In genomic region chr22:49918911-49919881, GRCh38 we compare ENCODE assay signal across 8 cellular contexts. TPM values are rescaled to one million over a fixed set of nuclear protein-coding genes. Genes with fewer than 3 reads are reported as not detected.
DNase-seq lines count a peak whose midpoint lies in the region; ATAC-seq, FAIRE-seq and TF ChIP-seq lines count a peak whose summit lies in the region.

No MANE protein-coding gene starts in this region.

- no peak for TF ChIP-seq EP300 in GM12878 (IDR thresholded peaks at IDR 0.05; ENCODE audit: borderline replicate concordance in 1 of 2, control insufficient read depth in 1 of 2, low read depth in 2 of 2, low read length in 2 of 2)

- intact Hi-C loops in heart right ventricle (cut with DNase I), result loop anchor here in 8 of 10 donors (1.0 to 10.0 kb wide), 9 partner anchors 41 to 154 kb away; partner anchors contain the start of genes PIM3 (in 1 of the 8) and ZBED4 (in 1 of the 8)
- intact Hi-C loops in left cardiac atrium (cut with DNase I), result loop anchor here in 1 of 2 donors (5.0 to 10.0 kb wide), 2 partner anchors 62 to 134 kb away; no protein-coding TSS in a partner anchor
- intact Hi-C loops in GM12878 (cut with micrococcal nuclease; ENCODE audit: unreplicated experiment), result loop anchor here (2.0 kb wide), 2 partner anchors 38 to 92 kb away; partner anchors contain the start of gene BRD1
- intact Hi-C loops in aorta (cut with DNase I), result loop anchor here (1.0 to 5.0 kb wide), 3 partner anchors 16 to 66 kb away; partner anchors contain the start of gene ZBED4 (in 1 of the 2)

- BruUV-seq in GM12878 (replicated peaks; lab: Mats Ljungman, UMichigan), result no TSS peak

- H3K27ac ChIP-seq in heart right ventricle, result peak overlapping the region in 9 of 10 donors; percentile 68 to 98 (median 92)
- peak overlapping the region; percentile 58 for H3K27ac ChIP-seq in GM12878 (ENCODE audit: control insufficient read depth, insufficient read depth)
- no peak overlapping the region for H3K27ac ChIP-seq in mesendoderm (ENCODE audit: low read depth, low read length)
- no peak overlapping the region for H3K27ac ChIP-seq in aorta (ENCODE audit: low read depth in 1 of 2, low read length in 2 of 2)

- POLR2A ChIA-PET in GM12878 (lab: Charles Lee), result no interaction called here
- POLR2A ChIA-PET in GM10248 (lab: Yijun Ruan, JAX), result no interaction called here

- H3K4ac ChIP-seq in mesendoderm (ENCODE audit: low read depth, low read length), result no peak overlapping the region

- SMC1A ChIA-PET in GM12878 (lab: Charles Lee; ENCODE audit: uncharacterized antibody, unreplicated experiment), result no interaction called here

- H4K20me1 ChIP-seq in GM12878 (ENCODE audit: control insufficient read depth, insufficient read depth), result no peaks in the 10 kb centered on the region

- in situ Hi-C loops in GM12878 (cut with MboI), result no loop called here

- FAIRE-seq in GM12878 (lab: Jason Lieb, UNC), result no peak

- no peak overlapping the region for H2AK5ac ChIP-seq in mesendoderm (ENCODE audit: low read length)

- peak overlapping the region; percentile 83 to 97 (median 88) for H3K4me3 ChIP-seq in heart right ventricle
- peak overlapping the region; percentile 69 for H3K4me3 ChIP-seq in GM12878
- peak overlapping the region; percentile 75 for H3K4me3 ChIP-seq in mesendoderm (ENCODE audit: low read length)
- peak overlapping the region; percentile 43 to 44 for H3K4me3 ChIP-seq in aorta (ENCODE audit: low read length in 2 of 2)

- no peak overlapping the region for H3K23ac ChIP-seq in mesendoderm (ENCODE audit: low read length)

- TF ChIP-seq POLR2A in GM12878 (IDR thresholded peaks at IDR 0.05; ENCODE audit: low read depth, low read length), result no peak

- H3K79me2 ChIP-seq in GM12878 (ENCODE audit: control insufficient read depth, insufficient read depth, low read length) (peaks cover 26% of the 10 kb centered on the region), mesendoderm (ENCODE audit: control insufficient read depth, insufficient read depth, low read length) (no peaks in the 10 kb centered on the region)

- H4K8ac ChIP-seq in mesendoderm (ENCODE audit: low read depth, low read length), result no peak overlapping the region

- H2BK15ac ChIP-seq in mesendoderm (replicated peaks; ENCODE audit: low read depth), result no peak overlapping the region

- H2BK5ac ChIP-seq in mesendoderm (ENCODE audit: low read length), result no peak overlapping the region

- peaks cover 0 to 44% (median 12%) of the 10 kb centered on the region in 9 donors for H3K36me3 ChIP-seq in heart right ventricle
- no peaks in the 10 kb centered on the region; a peak in 2 of 4 replicates for H3K36me3 ChIP-seq in GM12878 (ENCODE audit: control insufficient read depth in 2 of 2, insufficient read depth in 2 of 2, low read length in 1 of 2)
- H3K36me3 ChIP-seq in mesendoderm (ENCODE audit: control insufficient read depth, insufficient read depth, low read length), result peaks cover 7% of the 10 kb centered on the region
- H3K36me3 ChIP-seq in aorta (ENCODE audit: control insufficient read depth in 1 of 2, insufficient read depth in 2 of 2, low read length in 1 of 2), result no peaks in the 10 kb centered on the region

- DNase-seq in heart right ventricle (no peak), left cardiac atrium (no peak), GM12878 (ENCODE audit: low read depth, low spot score) (no peak), mesendoderm (no peak), aorta (peak in 1 of 2 donors; percentile 79), cortex of kidney (lab: John Stamatoyannopoulos, UW) (no peak), SIG-M5 treated with dmso at 0.1 percent for 504 hours (lab: John Stamatoyannopoulos, UW; ENCODE audit: unreplicated experiment) (no peak), GM10248 (ENCODE audit: extremely low spot score) (no peak)

- H4K5ac ChIP-seq in mesendoderm (ENCODE audit: low read length), result no peak overlapping the region

- 39 to 42% methylated on average over 41 to 47 of the region's 47 CpGs for WGBS in heart right ventricle, 2 donors
- WGBS in GM12878 (ENCODE audit: insufficient coverage, insufficient replicate concordance, low lambda C conversion rate, missing lambda C conversion rate), result 41% methylated on average over 44 of the region's 47 CpGs
- WGBS in mesendoderm (ENCODE audit: extremely low coverage, insufficient coverage, low lambda C conversion rate), result no CpG with 5 or more reads among the region's 47 CpGs
- WGBS in aorta, 2 donors, result 36 to 38% methylated on average over 44 to 47 of the region's 47 CpGs

- peak overlapping the region; percentile 93 for H3K56ac ChIP-seq in mesendoderm (ENCODE audit: low read length)

- H3K9ac ChIP-seq in GM12878 (ENCODE audit: control insufficient read depth, insufficient read depth, low read length), result peak overlapping the region; percentile 84
- H3K9ac ChIP-seq in mesendoderm (ENCODE audit: low read length), result peak overlapping the region; percentile 65

- peaks cover 6% of the 10 kb centered on the region for H3K79me1 ChIP-seq in mesendoderm (ENCODE audit: low read length)

- no peaks in the 10 kb centered on the region for H3K9me3 ChIP-seq in heart right ventricle
- H3K9me3 ChIP-seq in GM12878 (replicated peaks; ENCODE audit: control insufficient read depth, insufficient read depth, low read length), result no peaks in the 10 kb centered on the region
- H3K9me3 ChIP-seq in aorta (ENCODE audit: control insufficient read depth, low read length), result no peaks in the 10 kb centered on the region

- CTCF ChIA-PET in GM12878 (lab: Yijun Ruan, JAX), result interaction anchor here (1.3 kb wide), 1 partner anchor 11 kb away, joined by 6 read pairs; no protein-coding TSS in a partner anchor
- CTCF ChIA-PET in GM10248 (lab: Yijun Ruan, JAX), result interaction anchor here (1.0 to 1.8 kb wide), 2 partner anchors 12 to 14 kb away, joined by 3 to 5 read pairs; no protein-coding TSS in a partner anchor

- peaks cover 8 to 25% (median 20%) of the 10 kb centered on the region in 9 donors for H3K4me1 ChIP-seq in heart right ventricle
- peaks cover 25% of the 10 kb centered on the region for H3K4me1 ChIP-seq in GM12878 (ENCODE audit: control insufficient read depth, insufficient read depth, low read length)
- H3K4me1 ChIP-seq in mesendoderm (ENCODE audit: control insufficient read depth, low read depth, low read length), result no peaks in the 10 kb centered on the region
- H3K4me1 ChIP-seq in aorta (ENCODE audit: control insufficient read depth in 1 of 2, insufficient read depth in 2 of 2, low read length in 2 of 2), result no peaks in the 10 kb centered on the region

- H3K4me2 ChIP-seq in GM12878 (ENCODE audit: control insufficient read depth, insufficient read depth) (peak overlapping the region; percentile 90), mesendoderm (ENCODE audit: low read length) (peak overlapping the region; percentile 71)

- no peak for TF ChIP-seq RAD21 in GM12878 (IDR thresholded peaks at IDR 0.05; ENCODE audit: insufficient read depth, low read depth, low read length)

- no peak overlapping the region for H2BK120ac ChIP-seq in mesendoderm (ENCODE audit: low read depth, low read length)

- H2AFZ ChIP-seq in GM12878 (ENCODE audit: control insufficient read depth, low read depth, low read length), result no peak overlapping the region; the same call in 1 of the 2 replicates

- RAD21 ChIA-PET in GM12878 (lab: Charles Lee; ENCODE audit: unreplicated experiment), result interaction anchor here (1.0 to 1.2 kb wide), 2 partner anchors 12 to 111 kb away, joined by 3 read pairs; no protein-coding TSS in a partner anchor

- no peak overlapping the region for H3K18ac ChIP-seq in mesendoderm (ENCODE audit: low read length)

- peak in 1 of 8 donors; percentile 1 for ATAC-seq in heart right ventricle
- no peak for ATAC-seq in left cardiac atrium
- no peak for ATAC-seq in GM12878
- peak; percentile 0 for ATAC-seq in aorta (ENCODE audit: low FRiP score)

- H3K27me3 ChIP-seq in heart right ventricle, result no peaks in the 10 kb centered on the region
- no peaks in the 10 kb centered on the region for H3K27me3 ChIP-seq in GM12878 (replicated peaks in 1 of 2; ENCODE audit: control insufficient read depth in 2 of 2, insufficient read depth in 2 of 2, low read length in 1 of 2)
- H3K27me3 ChIP-seq in mesendoderm (ENCODE audit: insufficient read depth, low read length, poor library complexity), result no peaks in the 10 kb centered on the region
- H3K27me3 ChIP-seq in aorta (ENCODE audit: control insufficient read depth in 1 of 2, insufficient read depth in 2 of 2, low read length in 1 of 2), result no peaks in the 10 kb centered on the region

- TF ChIP-seq CTCF in heart right ventricle (IDR thresholded peaks at IDR 0.05) (no peak), GM12878 (IDR thresholded peaks at IDR 0.05 in 2 of 3, conservative IDR thresholded peaks at IDR 0.05 in 1 of 3; ENCODE audit: control insufficient read depth in 2 of 3, extremely low read depth in 1 of 3, insufficient read depth in 1 of 3, low read depth in 3 of 3, low read length in 3 of 3) (no peak), GM10248 (IDR thresholded peaks at IDR 0.05; ENCODE audit: control extremely low read depth, extremely low read depth, low read depth, missing control alignments) (no peak)

RNA-seq across cellular contexts. Expression of gene CRELD2, which starts 0.8 kb away (rescaled TPM):
- 10 to 100 TPM; 13.0 to 32.5 (median 19.2) TPM for total RNA-seq in heart right ventricle
- polyA plus RNA-seq in heart right ventricle, result 10 to 100 TPM; 11.0 to 90.0 TPM
- total RNA-seq in left cardiac atrium, result 10 to 100 TPM; 30.1 to 43.7 TPM
- total RNA-seq in GM12878 (2013; cell fraction: nucleolus; rRNA removed), result 19.9 and 22.8 TPM in 2 replicates
- 37.9 and 49.5 TPM in 2 replicates for total RNA-seq in GM12878 (2014; rRNA removed)
- total RNA-seq in GM12878 (2014; rRNA removed; fragmentation: Illumina TruSeq; extraction: Trizol), result 16.1 and 16.5 TPM in 2 replicates
- total RNA-seq in GM12878 (2021), result 40.6 and 48.1 TPM in 2 replicates
- polyA plus RNA-seq in GM12878 (2011; ENCODE audit: low read depth), result 17.3 TPM
- polyA plus RNA-seq in GM12878 (2011; rRNA removed), result 8.4 and 14.0 TPM in 2 replicates
- 22.4 and 29.3 TPM in 2 replicates for polyA plus RNA-seq in GM12878 (2011; cell fraction: cytosol; rRNA removed)
- polyA plus RNA-seq in GM12878 (2011; cell fraction: nucleus; rRNA removed), result 40.8 and 53.1 TPM in 2 replicates
- polyA plus RNA-seq in GM12878 (2012), result 33.5 and 34.5 TPM in 2 replicates
- 3.2 and 11.9 TPM in 2 replicates for polyA plus RNA-seq in GM12878 (2014; fragmentation: Illumina TruSeq; extraction: Trizol)
- 10 to 100 TPM in 1 of 2 experiments, 1 to 10 TPM in 1; 9.4 to 15.0 TPM for polyA plus RNA-seq in GM12878 (2014; fragmentation: Nextera tagmentation; extraction: Ambion mirVana)
- 35.7 and 45.0 TPM in 2 replicates for polyA plus RNA-seq in GM12878 (2014; rRNA removed)
- 100 to 1,000 TPM in 1 of 2 experiments, 10 to 100 TPM in 1; 97.0 to 111 TPM for polyA plus RNA-seq in GM12878 (2016; fragmentation: Nextera tagmentation; extraction: Ambion mirVana)
- 5.8 and 7.4 TPM in 2 replicates for polyA minus RNA-seq in GM12878 (2011; rRNA and poly(A)+ RNA removed)
- polyA minus RNA-seq in GM12878 (2011; cell fraction: cytosol; rRNA and poly(A)+ RNA removed), result 5.6 TPM in 2 replicates
- 5.1 and 8.7 TPM in 2 replicates for polyA minus RNA-seq in GM12878 (2011; cell fraction: nucleus; rRNA and poly(A)+ RNA removed)
- 18.7 TPM for polyA plus RNA-seq in mesendoderm (2013, experiment 1 of 2)
- polyA plus RNA-seq in mesendoderm (2013, experiment 2 of 2), result 18.4 TPM
- 10 to 100 TPM; 31.2 to 41.6 TPM for total RNA-seq in aorta
- 10 to 100 TPM; 12.6 to 43.5 TPM for polyA plus RNA-seq in aorta

RNA-seq across cellular contexts. Expression of gene ALG12, which starts 1.0 kb away (rescaled TPM):
- 10 to 100 TPM in 9 of 10 donors, 1 to 10 TPM in 1; 9.6 to 19.8 (median 16.0) TPM for total RNA-seq in heart right ventricle
- polyA plus RNA-seq in heart right ventricle, result 10 to 100 TPM in 1 of 2 donors, 1 to 10 TPM in 1; 9.7 to 10.4 TPM
- 10 to 100 TPM; 15.3 to 15.9 TPM for total RNA-seq in left cardiac atrium
- total RNA-seq in GM12878 (2013; cell fraction: nucleolus; rRNA removed), result 43.7 and 49.4 TPM in 2 replicates
- total RNA-seq in GM12878 (2014; rRNA removed), result 9.8 and 10.5 TPM in 2 replicates
- 3.3 and 3.7 TPM in 2 replicates for total RNA-seq in GM12878 (2014; rRNA removed; fragmentation: Illumina TruSeq; extraction: Trizol)
- total RNA-seq in GM12878 (2021), result 15.8 and 16.6 TPM in 2 replicates
- 4.7 TPM for polyA plus RNA-seq in GM12878 (2011; ENCODE audit: low read depth)
- 2.2 and 5.2 TPM in 2 replicates for polyA plus RNA-seq in GM12878 (2011; rRNA removed)
- 7.2 and 10.1 TPM in 2 replicates for polyA plus RNA-seq in GM12878 (2011; cell fraction: cytosol; rRNA removed)
- polyA plus RNA-seq in GM12878 (2011; cell fraction: nucleus; rRNA removed), result 18.2 and 19.7 TPM in 2 replicates
- polyA plus RNA-seq in GM12878 (2012), result 12.4 and 15.1 TPM in 2 replicates
- 0.79 and 4.3 TPM in 2 replicates for polyA plus RNA-seq in GM12878 (2014; fragmentation: Illumina TruSeq; extraction: Trizol)
- polyA plus RNA-seq in GM12878 (2014; fragmentation: Nextera tagmentation; extraction: Ambion mirVana), result under 1 TPM; 0.22 to 0.37 TPM
- polyA plus RNA-seq in GM12878 (2014; rRNA removed), result 8.0 and 9.7 TPM in 2 replicates
- polyA plus RNA-seq in GM12878 (2016; fragmentation: Nextera tagmentation; extraction: Ambion mirVana), result 10 to 100 TPM; 17.9 to 23.4 TPM
- 6.0 and 20.6 TPM in 2 replicates for polyA minus RNA-seq in GM12878 (2011; rRNA and poly(A)+ RNA removed)
- 3.6 and 4.7 TPM in 2 replicates for polyA minus RNA-seq in GM12878 (2011; cell fraction: cytosol; rRNA and poly(A)+ RNA removed)
- 3.4 and 4.7 TPM in 2 replicates for polyA minus RNA-seq in GM12878 (2011; cell fraction: nucleus; rRNA and poly(A)+ RNA removed)
- 11.0 TPM for polyA plus RNA-seq in mesendoderm (2013, experiment 1 of 2)
- polyA plus RNA-seq in mesendoderm (2013, experiment 2 of 2), result 11.4 TPM
- total RNA-seq in aorta, result 10 to 100 TPM; 13.7 to 18.7 TPM
- polyA plus RNA-seq in aorta, result 10 to 100 TPM in 1 of 2 donors, 1 to 10 TPM in 1; 3.0 to 13.4 TPM

RNA-seq across cellular contexts. Expression of gene PIM3, which starts 41.4 kb away (rescaled TPM):
- 10 to 100 TPM; 27.4 to 81.6 (median 41.6) TPM for total RNA-seq in heart right ventricle
- polyA plus RNA-seq in heart right ventricle, result 10 to 100 TPM; 43.9 to 62.0 TPM
- 10 to 100 TPM; 44.1 to 66.8 TPM for total RNA-seq in left cardiac atrium
- total RNA-seq in GM12878 (2013; cell fraction: nucleolus; rRNA removed), result 27.8 and 36.0 TPM in 2 replicates
- total RNA-seq in GM12878 (2014; rRNA removed), result 44.7 and 51.8 TPM in 2 replicates
- total RNA-seq in GM12878 (2014; rRNA removed; fragmentation: Illumina TruSeq; extraction: Trizol), result 11.0 and 11.9 TPM in 2 replicates
- total RNA-seq in GM12878 (2021), result 59.5 and 60.8 TPM in 2 replicates
- 6.5 TPM for polyA plus RNA-seq in GM12878 (2011; ENCODE audit: low read depth)
- polyA plus RNA-seq in GM12878 (2011; rRNA removed), result 8.6 and 12.4 TPM in 2 replicates
- polyA plus RNA-seq in GM12878 (2011; cell fraction: cytosol; rRNA removed), result 31.3 and 38.2 TPM in 2 replicates
- 84.4 and 94.5 TPM in 2 replicates for polyA plus RNA-seq in GM12878 (2011; cell fraction: nucleus; rRNA removed)
- polyA plus RNA-seq in GM12878 (2012), result 30.9 and 46.0 TPM in 2 replicates
- polyA plus RNA-seq in GM12878 (2014; fragmentation: Illumina TruSeq; extraction: Trizol), result 2.2 and 6.2 TPM in 2 replicates
- 1 to 10 TPM in 1 of 2 experiments, under 1 TPM in 1; 0.31 to 1.5 TPM for polyA plus RNA-seq in GM12878 (2014; fragmentation: Nextera tagmentation; extraction: Ambion mirVana)
- polyA plus RNA-seq in GM12878 (2014; rRNA removed), result 57.0 and 57.8 TPM in 2 replicates
- 10 to 100 TPM; 12.4 to 34.3 TPM for polyA plus RNA-seq in GM12878 (2016; fragmentation: Nextera tagmentation; extraction: Ambion mirVana)
- 3.9 and 14.1 TPM in 2 replicates for polyA minus RNA-seq in GM12878 (2011; rRNA and poly(A)+ RNA removed)
- 14.2 and 18.4 TPM in 2 replicates for polyA minus RNA-seq in GM12878 (2011; cell fraction: cytosol; rRNA and poly(A)+ RNA removed)
- 22.6 and 39.2 TPM in 2 replicates for polyA minus RNA-seq in GM12878 (2011; cell fraction: nucleus; rRNA and poly(A)+ RNA removed)
- polyA plus RNA-seq in mesendoderm (2013, experiment 1 of 2), result 14.0 TPM
- polyA plus RNA-seq in mesendoderm (2013, experiment 2 of 2), result 14.1 TPM
- 10 to 100 TPM; 41.4 to 74.9 TPM for total RNA-seq in aorta
- polyA plus RNA-seq in aorta, result 10 to 100 TPM; 11.0 to 16.0 TPM

Comparison
In these comparisons a context has a peak if more than half of its experiments do, and no peak if none do; other contexts are left out.
1. H3K27ac ChIP-seq: peak in heart right ventricle (9 of 10) and GM12878 (single experiment); none in mesendoderm (single experiment) and aorta (0 of 2).
2. Peak in every context shown above with its lines, with median percentiles within 50 percentile points of each other: H3K4me3 ChIP-seq.